8 cellular contexts compared by ENCODE assay signal in genomic region chr11:43575931-43576833, GRCh38.
DNase-seq lines count a peak whose midpoint lies in the region; ATAC-seq, FAIRE-seq and TF ChIP-seq lines count a peak whose summit lies in the region.

No MANE protein-coding gene starts in this region.

- POLR2A ChIA-PET in A673 (lab: Charles Lee; ENCODE audit: low non-redundant PET) = no interaction called here
- POLR2A ChIA-PET in GM12878 (lab: Charles Lee) = no interaction called here

- H3K27me3 ChIP-seq in A673 (replicated peaks; ENCODE audit: insufficient read depth, low read depth, low read length, poor library complexity) = peaks cover 98% of the 10 kb centered on the region
- 0 out of 2 replicates have a peak, but pooled peaks cover 8% of the 10 kb centered on the region for H3K27me3 ChIP-seq in GM23248 (replicated peaks; ENCODE audit: insufficient read depth)
- peaks cover 22 to 41% of the 10 kb centered on the region in 2 experiments for H3K27me3 ChIP-seq in GM12878 (replicated peaks in 1 of 2; ENCODE audit: control insufficient read depth in 2 of 2, insufficient read depth in 2 of 2, low read length in 1 of 2)
- H3K27me3 ChIP-seq in muscle layer of duodenum (ENCODE audit: low read depth, low read length) = peaks cover 64% of the 10 kb centered on the region

- peak overlapping the region; percentile 96 for H3K4me2 ChIP-seq in GM23248 (ENCODE audit: unreplicated experiment)
- H3K4me2 ChIP-seq in GM12878 (ENCODE audit: control insufficient read depth, insufficient read depth) = peak overlapping the region; percentile 13; the same call in 1 of the 2 replicates

- H3K4me3 ChIP-seq in A673 (ENCODE audit: low read depth, low read length, poor library complexity, severe bottlenecking) (peak overlapping the region; percentile 39), GM23248 (peak overlapping the region; percentile 70), GM12878 (no peak overlapping the region), muscle layer of duodenum (ENCODE audit: low read depth in 1 of 2, low read length in 2 of 2) (peak overlapping the region; percentile 52 to 69)

- no peak for TF ChIP-seq EP300 in GM12878 (IDR thresholded peaks at IDR 0.05; ENCODE audit: borderline replicate concordance in 1 of 2, control insufficient read depth in 1 of 2, low read depth in 2 of 2, low read length in 2 of 2)

- H3K4me1 ChIP-seq in A673 (ENCODE audit: insufficient read depth, low read length, poor library complexity, severe bottlenecking) (peaks cover 44% of the 10 kb centered on the region), GM23248 (ENCODE audit: insufficient read depth) (peaks cover 20% of the 10 kb centered on the region), GM12878 (ENCODE audit: control insufficient read depth, insufficient read depth, low read length) (no peaks in the 10 kb centered on the region), muscle layer of duodenum (ENCODE audit: control insufficient read depth in 1 of 2, insufficient read depth in 2 of 2, low read length in 2 of 2) (peaks cover 5 to 63% of the 10 kb centered on the region in 2 donors)

- WGBS in GM23248 (ENCODE audit: low coverage in 1 of 2, low lambda C conversion rate in 2 of 2, missing lambda C conversion rate in 2 of 2), 2 experiments = 3% methylated on average over 20 of the region's 20 CpGs
- 29% methylated on average over 20 of the region's 20 CpGs for WGBS in GM12878 (ENCODE audit: insufficient coverage, insufficient replicate concordance, low lambda C conversion rate, missing lambda C conversion rate)

- CTCF ChIA-PET in A673 (lab: Charles Lee) (interaction anchor here (0.5 to 3.2 kb wide), 3 partner anchors 9 to 276 kb away, joined by 4 to 19 read pairs (median 12); no protein-coding TSS in a partner anchor), GM12878 (lab: Yijun Ruan, JAX) (interaction anchor here (1.1 to 1.8 kb wide), 2 partner anchors 9 to 276 kb away, joined by 3 to 4 read pairs; no protein-coding TSS in a partner anchor)

- TF ChIP-seq CTCF in A673 (conservative IDR thresholded peaks at IDR 0.05; ENCODE audit: low read depth, low read length) = no peak
- no peak for TF ChIP-seq CTCF in GM12878 (IDR thresholded peaks at IDR 0.05 in 2 of 3, conservative IDR thresholded peaks at IDR 0.05 in 1 of 3; ENCODE audit: control insufficient read depth in 2 of 3, extremely low read depth in 1 of 3, insufficient read depth in 1 of 3, low read depth in 3 of 3, low read length in 3 of 3)

- H4K20me1 ChIP-seq in GM23248 (ENCODE audit: insufficient read depth) (no peaks in the 10 kb centered on the region), GM12878 (ENCODE audit: control insufficient read depth, insufficient read depth) (no peaks in the 10 kb centered on the region)

- BruUV-seq in A673 (replicated peaks; lab: Mats Ljungman, UMichigan) (no TSS peak), GM12878 (replicated peaks; lab: Mats Ljungman, UMichigan) (no TSS peak)

- RAD21 ChIA-PET in GM12878 (lab: Charles Lee; ENCODE audit: unreplicated experiment) = no interaction called here

- no peaks in the 10 kb centered on the region for H3K9me2 ChIP-seq in GM23248 (ENCODE audit: insufficient read depth)

- H3F3A ChIP-seq in GM23248 (ENCODE audit: insufficient read depth) = peaks cover 3% of the 10 kb centered on the region; the same call in 1 of the 2 replicates

- H3K9ac ChIP-seq in GM23248 (peak overlapping the region; percentile 28), GM12878 (ENCODE audit: control insufficient read depth, insufficient read depth, low read length) (no peak overlapping the region)

- H3K9me3 ChIP-seq in A673 (ENCODE audit: low read depth, low read length, poor library complexity, severe bottlenecking) (no peaks in the 10 kb centered on the region), GM23248 (ENCODE audit: low read depth) (no peaks in the 10 kb centered on the region), GM12878 (replicated peaks; ENCODE audit: control insufficient read depth, insufficient read depth, low read length) (no peaks in the 10 kb centered on the region), muscle layer of duodenum (ENCODE audit: control insufficient read depth in 1 of 2, low read length in 2 of 2) (no peaks in the 10 kb centered on the region)

- FAIRE-seq in GM12878 (lab: Jason Lieb, UNC) = no peak

- ATAC-seq in GM12878 (no peak), GM21825 (IDR thresholded peaks at IDR 0.05; ENCODE audit: unreplicated experiment) (no peak)

- DNase-seq in A673 (ENCODE audit: low spot score) = no peak
- DNase-seq in GM23248 = peak; percentile 67
- no peak for DNase-seq in GM12878 (ENCODE audit: low read depth, low spot score)
- DNase-seq in NCI-H226 = no peak
- no peak for DNase-seq in NCI-H1436 (lab: John Stamatoyannopoulos, UW)
- no peak for DNase-seq in iPS-NIHi11 (ENCODE audit: low spot score)

- H3K79me2 ChIP-seq in GM23248 (ENCODE audit: insufficient read depth) (no peaks in the 10 kb centered on the region), GM12878 (ENCODE audit: control insufficient read depth, insufficient read depth, low read length) (no peaks in the 10 kb centered on the region)

- no peak for TF ChIP-seq POLR2A in GM12878 (IDR thresholded peaks at IDR 0.05; ENCODE audit: low read depth, low read length)

- H2AFZ ChIP-seq in GM23248 (peak overlapping the region; percentile 66), GM12878 (ENCODE audit: control insufficient read depth, low read depth, low read length) (no peak overlapping the region)

- SMC1A ChIA-PET in GM12878 (lab: Charles Lee; ENCODE audit: uncharacterized antibody, unreplicated experiment) = interaction anchor here (1.8 kb wide), 1 partner anchor 275 kb away, joined by 7 read pairs; no protein-coding TSS in a partner anchor

- TF ChIP-seq RAD21 in GM12878 (IDR thresholded peaks at IDR 0.05; ENCODE audit: insufficient read depth, low read depth, low read length) = no peak

- no peak overlapping the region for H3K27ac ChIP-seq in A673 (ENCODE audit: low read depth, low read length, poor library complexity, severe bottlenecking)
- no peak overlapping the region for H3K27ac ChIP-seq in GM23248
- H3K27ac ChIP-seq in GM12878 (ENCODE audit: control insufficient read depth, insufficient read depth) = no peak overlapping the region
- no peak overlapping the region for H3K27ac ChIP-seq in muscle layer of duodenum (ENCODE audit: low read length)

- H3K36me3 ChIP-seq in A673 (ENCODE audit: insufficient read depth, low read length, poor library complexity, severe bottlenecking) (no peaks in the 10 kb centered on the region), GM23248 (ENCODE audit: low read depth) (no peaks in the 10 kb centered on the region), GM12878 (ENCODE audit: control insufficient read depth in 2 of 2, insufficient read depth in 2 of 2, low read length in 1 of 2) (no peaks in the 10 kb centered on the region), muscle layer of duodenum (ENCODE audit: control insufficient read depth in 1 of 2, insufficient read depth in 2 of 2, low read length in 2 of 2) (no peaks in the 10 kb centered on the region)

- in situ Hi-C loops in GM23248 (cut with MboI) = no loop called here
- in situ Hi-C loops in GM12878 (cut with MboI) = no loop called here

- intact Hi-C loops in A673 (cut with micrococcal nuclease; ENCODE audit: unreplicated experiment) = loop anchor here (5.0 kb wide), 1 partner anchor 106 kb away; the partner anchor contains the start of gene HSD17B12
- intact Hi-C loops in GM12878 (cut with micrococcal nuclease; ENCODE audit: unreplicated experiment) = loop anchor here (5.0 to 10.0 kb wide), 2 partner anchors 276 to 369 kb away; partner anchors contain the start of gene C11orf96

TF ChIP-seq in GM12878, 131 proteins besides CTCF, POLR2A, EP300 and RAD21 (continues in another document):
- TF ChIP-seq TAF1 (IDR thresholded peaks at IDR 0.05; ENCODE audit: borderline replicate concordance, low read depth, low read length) = no peak
- no peak for TF ChIP-seq SPI1 (IDR thresholded peaks at IDR 0.05; ENCODE audit: borderline replicate concordance, insufficient read depth, low read depth, low read length)
- no peak for TF ChIP-seq IRF5 (IDR thresholded peaks at IDR 0.05; ENCODE audit: borderline replicate concordance)
- no peak for TF ChIP-seq BHLHE40 (IDR thresholded peaks at IDR 0.05; ENCODE audit: borderline replicate concordance in 1 of 2, low read depth in 2 of 2, low read length in 1 of 2)
- TF ChIP-seq, protein P1, sequence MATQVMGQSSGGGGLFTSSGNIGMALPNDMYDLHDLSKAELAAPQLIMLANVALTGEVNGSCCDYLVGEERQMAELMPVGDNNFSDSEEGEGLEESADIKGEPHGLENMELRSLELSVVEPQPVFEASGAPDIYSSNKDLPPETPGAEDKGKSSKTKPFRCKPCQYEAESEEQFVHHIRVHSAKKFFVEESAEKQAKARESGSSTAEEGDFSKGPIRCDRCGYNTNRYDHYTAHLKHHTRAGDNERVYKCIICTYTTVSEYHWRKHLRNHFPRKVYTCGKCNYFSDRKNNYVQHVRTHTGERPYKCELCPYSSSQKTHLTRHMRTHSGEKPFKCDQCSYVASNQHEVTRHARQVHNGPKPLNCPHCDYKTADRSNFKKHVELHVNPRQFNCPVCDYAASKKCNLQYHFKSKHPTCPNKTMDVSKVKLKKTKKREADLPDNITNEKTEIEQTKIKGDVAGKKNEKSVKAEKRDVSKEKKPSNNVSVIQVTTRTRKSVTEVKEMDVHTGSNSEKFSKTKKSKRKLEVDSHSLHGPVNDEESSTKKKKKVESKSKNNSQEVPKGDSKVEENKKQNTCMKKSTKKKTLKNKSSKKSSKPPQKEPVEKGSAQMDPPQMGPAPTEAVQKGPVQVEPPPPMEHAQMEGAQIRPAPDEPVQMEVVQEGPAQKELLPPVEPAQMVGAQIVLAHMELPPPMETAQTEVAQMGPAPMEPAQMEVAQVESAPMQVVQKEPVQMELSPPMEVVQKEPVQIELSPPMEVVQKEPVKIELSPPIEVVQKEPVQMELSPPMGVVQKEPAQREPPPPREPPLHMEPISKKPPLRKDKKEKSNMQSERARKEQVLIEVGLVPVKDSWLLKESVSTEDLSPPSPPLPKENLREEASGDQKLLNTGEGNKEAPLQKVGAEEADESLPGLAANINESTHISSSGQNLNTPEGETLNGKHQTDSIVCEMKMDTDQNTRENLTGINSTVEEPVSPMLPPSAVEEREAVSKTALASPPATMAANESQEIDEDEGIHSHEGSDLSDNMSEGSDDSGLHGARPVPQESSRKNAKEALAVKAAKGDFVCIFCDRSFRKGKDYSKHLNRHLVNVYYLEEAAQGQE (IDR thresholded peaks at IDR 0.05; ENCODE audit: low read depth, low read length) = no peak
- TF ChIP-seq RELA (IDR thresholded peaks at IDR 0.05; ENCODE audit: borderline replicate concordance, partially characterized antibody) = no peak
